Comparison of ENCODE assay signal across 12 cellular contexts in genomic region chr7:152501506-152501905, GRCh38.
"Had no signal": no experiment of that assay in that cellular context is flagged by ENCODE, and none has a peak within 500 bp of the region (broad histone marks: within the 10 kb centered on the region; RNA-seq: fewer than 3 reads in every experiment).

No MANE protein-coding gene starts in this region.

- H3K27me3 ChIP-seq: hepatocyte, neutrophil had no signal

- H3K27ac ChIP-seq: coronary artery, hepatocyte, neutrophil had no signal

- ATAC-seq: mucosa of descending colon; naive thymus-derived CD8-positive, alpha-beta T cell; sciatic nerve had no signal

- DNase-seq: effector CD8-positive, alpha-beta T cell; foreskin melanocyte; head of caudate nucleus; mammary epithelial cell; mucosa of descending colon; naive thymus-derived CD8-positive, alpha-beta T cell; stimulated activated CD4-positive, alpha-beta T cell treated with anti-CD3 and anti-CD28 coated beads, Interleukin-12 subunit alpha, Interleukin-12 subunit beta, amount 100 ng/mL, for 4 hours; stimulated activated naive CD4-positive, alpha-beta T cell had no signal

- H3K4me3 ChIP-seq: coronary artery, hepatocyte, mucosa of descending colon had no signal

- H3K9me3 ChIP-seq: mucosa of descending colon, neutrophil had no signal

- H3K36me3 ChIP-seq: neutrophil had no signal
